In genomic region chr2:216021768-216022167, GRCh38 we compare ENCODE assay signal across 6 cellular contexts.
"Had no signal": no experiment of that assay in that cellular context is flagged by ENCODE, and none has a peak within 500 bp of the region (broad histone marks: within the 10 kb centered on the region; RNA-seq: fewer than 3 reads in every experiment).

No MANE protein-coding gene starts in this region.

- FAIRE-seq: HTR-8/SVneo, K562 had no signal

- H3K4me3 Mint-ChIP-seq: IgD-negative memory B cell had no signal

- H3K27ac Mint-ChIP-seq: IgD-negative memory B cell had no signal

- DNase-seq: IMR-90, KBM-7 had no signal

- H3K4me3 ChIP-seq: K562 had no signal

- H3K27me3 Mint-ChIP-seq: IgD-negative memory B cell had no signal

- H3K27ac ChIP-seq: HL-60 had no signal

- H3K9me3 Mint-ChIP-seq: IgD-negative memory B cell had no signal

- ATAC-seq: K562 had no signal
